ENCODE assay signal across 14 cellular contexts in genomic region chr1:65153635-65154034, GRCh38.
"Had no signal": no experiment of that assay in that cellular context is flagged by ENCODE, and none has a peak within 500 bp of the region (broad histone marks: within the 10 kb centered on the region; RNA-seq: fewer than 3 reads in every experiment).

No MANE protein-coding gene starts in this region.

- H3K9me3 ChIP-seq: adrenal gland, upper lobe of right lung had no signal

- H3K4me3 ChIP-seq: adrenal gland, upper lobe of right lung had no signal

- ATAC-seq: activated naive CD4-positive, alpha-beta T cell treated with anti-CD3 and anti-CD28 coated beads, Interleukin-2, amount 50 U/mL, for 72 hours; stimulated activated naive CD8-positive, alpha-beta T cell treated with anti-CD3 and anti-CD28 coated beads, Interleukin-15, Interleukin-2, amounts not matched to agents 100 U/mL and 50 U/mL, for 24 hours; upper lobe of right lung had no signal

- H3K9me3 Mint-ChIP-seq: activated naive CD4-positive, alpha-beta T cell treated with anti-CD3 and anti-CD28 coated beads, Interleukin-2, amount 50 U/mL, for 72 hours; dendritic cell treated with granulocyte-macrophage colony-stimulating factor and Interleukin-4, amounts not matched to agents 40 ng/mL and 50 ng/mL, for 4 days; naive B cell; neural crest cell had no signal

- H3K27ac Mint-ChIP-seq: activated naive CD4-positive, alpha-beta T cell treated with anti-CD3 and anti-CD28 coated beads, Interleukin-2, amount 50 U/mL, for 72 hours; dendritic cell treated with granulocyte-macrophage colony-stimulating factor and Interleukin-4, amounts not matched to agents 40 ng/mL and 50 ng/mL, for 4 days; naive B cell had no signal

- DNase-seq: activated CD4-positive, alpha-beta T cell treated with anti-CD3 and anti-CD28 coated beads, Interleukin-2, amount 50 U/mL, for 4 hours; activated gamma-delta T cell; adrenal gland; effector CD8-positive, alpha-beta T cell; foreskin fibroblast; naive B cell; retina; stimulated activated naive CD8-positive, alpha-beta T cell treated with anti-CD3 and anti-CD28 coated beads, Interleukin-15, Interleukin-2, amounts not matched to agents 100 U/mL and 50 U/mL, for 24 hours; upper lobe of right lung; WERI-Rb-1 had no signal

- H3K27ac ChIP-seq: adrenal gland, upper lobe of right lung, WERI-Rb-1 had no signal

- FAIRE-seq: islet of Langerhans had no signal

- H3K36me3 ChIP-seq: adrenal gland, upper lobe of right lung, WERI-Rb-1 had no signal

- H3K4me3 Mint-ChIP-seq: dendritic cell treated with granulocyte-macrophage colony-stimulating factor and Interleukin-4, amounts not matched to agents 40 ng/mL and 50 ng/mL, for 4 days; neural crest cell had no signal

- H3K36me3 Mint-ChIP-seq: naive B cell had no signal

- H3K4me1 ChIP-seq: upper lobe of right lung had no signal

- H3K27me3 ChIP-seq: adrenal gland, upper lobe of right lung had no signal
